20 cellular contexts compared by ENCODE assay signal in the genomic region with DNA sequence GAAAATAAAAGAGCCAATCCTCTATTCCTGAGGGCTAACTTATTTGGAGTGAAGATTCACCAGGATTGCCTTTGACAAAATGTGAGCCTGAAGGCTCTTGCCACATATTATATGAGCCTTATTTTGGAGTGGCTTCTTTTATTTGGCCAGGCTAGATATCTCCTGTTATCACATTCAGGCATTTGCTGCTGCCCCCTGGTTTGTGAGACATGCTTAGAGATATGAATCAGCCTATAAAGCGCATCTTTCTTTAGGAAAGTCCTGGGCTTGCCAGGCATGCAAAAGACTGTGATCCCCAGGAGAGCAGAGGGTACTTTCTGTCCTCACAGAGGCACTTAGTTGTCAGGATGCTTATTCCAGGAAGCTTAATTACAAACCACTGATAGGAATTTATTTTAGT.
"Had no signal": no experiment of that assay in that cellular context is flagged by ENCODE, and none has a peak within 500 bp of the region (broad histone marks: within the 10 kb centered on the region; RNA-seq: fewer than 3 reads in every experiment).

No MANE protein-coding gene starts in this region.

- H3K4me1 Mint-ChIP-seq: natural killer cell, neural crest cell had no signal

- H3K27ac ChIP-seq: epithelial cell of prostate, esophagus squamous epithelium, gastroesophageal sphincter, sigmoid colon had no signal

- H3K4me3 Mint-ChIP-seq: dendritic cell treated with granulocyte-macrophage colony-stimulating factor and Interleukin-4, amounts not matched to agents 40 ng/mL and 50 ng/mL, for 4 days; effector memory CD8-positive, alpha-beta T cell; natural killer cell; neural crest cell had no signal

- H3K27me3 ChIP-seq: esophagus squamous epithelium, gastroesophageal sphincter, sigmoid colon had no signal

- H3K9me3 Mint-ChIP-seq: dendritic cell treated with granulocyte-macrophage colony-stimulating factor and Interleukin-4, amounts not matched to agents 40 ng/mL and 50 ng/mL, for 4 days; natural killer cell; neural crest cell had no signal

- ATAC-seq: effector memory CD8-positive, alpha-beta T cell; gastroesophageal sphincter; left lobe of liver; mucosa of descending colon; natural killer cell had no signal

- H3K27me3 Mint-ChIP-seq: dendritic cell treated with granulocyte-macrophage colony-stimulating factor and Interleukin-4, amounts not matched to agents 40 ng/mL and 50 ng/mL, for 4 days; effector memory CD8-positive, alpha-beta T cell had no signal

- H3K27ac Mint-ChIP-seq: dendritic cell treated with granulocyte-macrophage colony-stimulating factor and Interleukin-4, amounts not matched to agents 40 ng/mL and 50 ng/mL, for 4 days; effector memory CD8-positive, alpha-beta T cell; natural killer cell had no signal

- DNase-seq: effector memory CD8-positive, alpha-beta T cell; esophagus squamous epithelium; foreskin fibroblast; glutamatergic neuron; islet precursor cell; mammary epithelial cell; mucosa of descending colon; natural killer cell; posterior cingulate gyrus; sigmoid colon; small intestine; stimulated activated CD4-positive, alpha-beta T cell treated with anti-CD3 and anti-CD28 coated beads, Interleukin-12 subunit alpha, Interleukin-12 subunit beta, amount 100 ng/mL, for 4 hours; stimulated activated CD4-positive, alpha-beta T cell treated with anti-CD3 and anti-CD28 coated beads, Interleukin-2, amount 100 ng/mL, for 48 hours; stimulated activated naive CD4-positive, alpha-beta T cell treated with Interleukin-2 at 50 U/mL for 16 hours; trophoblast cell had no signal

- H3K9me3 ChIP-seq: esophagus squamous epithelium, gastroesophageal sphincter, mucosa of descending colon, sigmoid colon had no signal

- H3K4me1 ChIP-seq: esophagus squamous epithelium, gastroesophageal sphincter, sigmoid colon had no signal

- H3K36me3 Mint-ChIP-seq: natural killer cell had no signal

- H3K36me3 ChIP-seq: esophagus squamous epithelium, gastroesophageal sphincter, sigmoid colon had no signal

- H3K4me3 ChIP-seq: esophagus squamous epithelium, gastroesophageal sphincter, mucosa of descending colon, sigmoid colon had no signal
